8 cellular contexts compared by ENCODE assay signal in genomic region chr4:186204103-186204559, GRCh38.
A peak's percentile ranks its signal among the peaks of the same experiment; 100 is the strongest.
DNase-seq lines count a peak whose midpoint lies in the region; ATAC-seq and TF ChIP-seq lines count a peak whose summit lies in the region.

No MANE protein-coding gene starts in this region.

- no peak for TF ChIP-seq CTCF in epithelial cell of esophagus (IDR thresholded peaks at IDR 0.05; ENCODE audit: insufficient read depth, low read depth, low read length, missing control alignments)

- peak overlapping the region; percentile 49 for H3K4me3 ChIP-seq in epithelial cell of esophagus (ENCODE audit: low read length)

- ATAC-seq in HG03520 (IDR thresholded peaks at IDR 0.05; ENCODE audit: unreplicated experiment) = no peak

- peak; percentile 66 for DNase-seq in activated CD4-positive, alpha-beta T cell treated with anti-CD3 and anti-CD28 coated beads for 1 hour
- DNase-seq in activated CD4-positive, alpha-beta T cell treated with anti-CD3 and anti-CD28 coated beads, Interleukin-2, amount 50 U/mL, for 48 hours = no peak
- DNase-seq in NOMO-1 treated with dmso at 0.1 percent for 144 hours (lab: John Stamatoyannopoulos, UW; ENCODE audit: unreplicated experiment) (peak; percentile 92), epithelial cell of esophagus (ENCODE audit: low read depth) (peak; percentile 71), KG1 (lab: John Stamatoyannopoulos, UW) (no peak), HCEC 1CT (no peak)
- peak in 2 of 3 experiments; percentile 43 to 59 for DNase-seq in stimulated activated CD4-positive, alpha-beta T cell treated with anti-CD3 and anti-CD28 coated beads, TNF-alpha, amount 100 ng/mL, for 4 hours (ENCODE audit: low read depth in 3 of 3)

Comparison
In these comparisons a context has a peak if more than half of its experiments do, and no peak if none do; other contexts are left out.
1. DNase-seq: peak in activated CD4-positive, alpha-beta T cell treated with anti-CD3 and anti-CD28 coated beads for 1 hour (single experiment), NOMO-1 treated with dmso at 0.1 percent for 144 hours (single experiment), epithelial cell of esophagus (single experiment) and stimulated activated CD4-positive, alpha-beta T cell treated with anti-CD3 and anti-CD28 coated beads, TNF-alpha, amount 100 ng/mL, for 4 hours (2 of 3); none in activated CD4-positive, alpha-beta T cell treated with anti-CD3 and anti-CD28 coated beads, Interleukin-2, amount 50 U/mL, for 48 hours (0 of 2), KG1 (single experiment) and HCEC 1CT (single experiment).